Comparison of ENCODE assay signal across 19 cellular contexts in genomic region chr3:45236964-45237363, GRCh38. TPM values are rescaled to one million over a fixed set of nuclear protein-coding genes. Genes with fewer than 3 reads are reported as not detected.
"Had no signal": no experiment of that assay in that cellular context is flagged by ENCODE, and none has a peak within 500 bp of the region (broad histone marks: within the 10 kb centered on the region; RNA-seq: fewer than 3 reads in every experiment).

No MANE protein-coding gene starts in this region.

- H3K4me1 ChIP-seq: gastrocnemius medialis, heart right ventricle, right atrium auricular region had no signal

- H3K9me3 ChIP-seq: gastrocnemius medialis, right atrium auricular region had no signal

- H3K4me3 ChIP-seq: gastrocnemius medialis, heart right ventricle, right atrium auricular region, skin epidermis had no signal

- H3K27ac ChIP-seq: brain microvascular endothelial cell, epithelial cell of prostate, gastrocnemius medialis, heart right ventricle, right atrium auricular region, skin epidermis had no signal

- H3K36me3 ChIP-seq: brain microvascular endothelial cell, gastrocnemius medialis, heart right ventricle, right atrium auricular region had no signal

- DNase-seq: activated CD4-positive, alpha-beta T cell treated with anti-CD3 and anti-CD28 coated beads, Interleukin-2, amount 50 U/mL, for 1 hour; activated naive CD4-positive, alpha-beta T cell treated with Interleukin-2 at 50 U/mL for 16 hours; activated T-cell treated with anti-CD3 and anti-CD28 coated beads for 4 hours; anterior cingulate cortex; brain microvascular endothelial cell; cerebellar nuclear complex; gastrocnemius medialis; heart right ventricle; nephron progenitor cell; stimulated activated CD4-positive, alpha-beta T cell treated with anti-CD3 and anti-CD28 coated beads, Interleukin-4, amount 100 ng/mL, for 24 hours; stimulated activated naive CD4-positive, alpha-beta T cell treated with Interleukin-2 at 50 U/mL for 16 hours; substantia nigra; T-helper 17 cell; trophoblast cell had no signal

- H3K27me3 ChIP-seq: brain microvascular endothelial cell, right atrium auricular region had no signal

- ATAC-seq: activated T-helper 17 cell treated with anti-CD3 and anti-CD28 coated beads, Interleukin-2, amount 50 U/mL, for 72 hours; gastrocnemius medialis; heart right ventricle; T-helper 17 cell had no signal

RNA-seq across cellular contexts. Expression of gene TMEM158, which starts 10.9 kb away (rescaled TPM):
- total RNA-seq: activated CD8-positive, alpha-beta memory T cell treated with anti-CD3 and anti-CD28 coated beads for 36 hours; activated T-helper 17 cell treated with anti-CD3 and anti-CD28 coated beads, Interleukin-2, amount 50 U/mL, for 72 hours; right atrium auricular region had no signal
